ENCODE assay signal across 19 cellular contexts in genomic region chr22:20582520-20583361, GRCh38.
DNase-seq lines count a peak whose midpoint lies in the region; ATAC-seq and TF ChIP-seq lines count a peak whose summit lies in the region.
"Had no signal": no experiment of that assay in that cellular context is flagged by ENCODE, and none has a peak within 500 bp of the region (broad histone marks: within the 10 kb centered on the region; RNA-seq: fewer than 3 reads in every experiment).

No MANE protein-coding gene starts in this region.

- no peak for TF ChIP-seq POLR2A in body of pancreas (IDR thresholded peaks at IDR 0.05)

- no peak overlapping the region for H2BK12ac ChIP-seq in H9 (ENCODE audit: insufficient read length, low read depth, low read length)
- no peak overlapping the region for H2BK12ac ChIP-seq in neuronal stem cell (ENCODE audit: low read length)

- TF ChIP-seq CTCF in H9 (conservative IDR thresholded peaks at IDR 0.05), result no peak
- no peak for TF ChIP-seq CTCF in chondrocyte (IDR thresholded peaks at IDR 0.05)
- no peak for TF ChIP-seq CTCF in body of pancreas (IDR thresholded peaks at IDR 0.05)

- no peaks in the 10 kb centered on the region for H3K27me3 Mint-ChIP-seq in H9 (ENCODE audit: low read depth)
- no peaks in the 10 kb centered on the region for H3K27me3 Mint-ChIP-seq in chondrocyte (ENCODE audit: low read depth)
- H3K27me3 Mint-ChIP-seq: CD4-positive, CD25-positive, alpha-beta regulatory T cell had no signal

- no peaks in the 10 kb centered on the region for H3K23me2 ChIP-seq in H9 (ENCODE audit: insufficient read length, low read depth, low read length, poor library complexity, severe bottlenecking)

- H3K27ac Mint-ChIP-seq in H9 (no peak overlapping the region; a peak in 1 of 7 replicates), chondrocyte (ENCODE audit: unreplicated experiment) (no peak overlapping the region)
- H3K27ac Mint-ChIP-seq: HFFc6 had no signal

- H3K36me3 ChIP-seq in neuronal stem cell (replicated peaks in 1 of 2; ENCODE audit: control insufficient read depth in 2 of 2, insufficient read depth in 2 of 2, low read length in 2 of 2) (peaks cover 60 to 96% of the 10 kb centered on the region in 2 donors), body of pancreas (replicated peaks in 1 of 2; ENCODE audit: insufficient read depth in 1 of 2, low read depth in 2 of 2) (peaks cover 19 to 32% of the 10 kb centered on the region in 2 donors)

- no peak for ATAC-seq in body of pancreas
- no peak for ATAC-seq in GM21381 (IDR thresholded peaks at IDR 0.05; ENCODE audit: unreplicated experiment)
- ATAC-seq: GM12878 had no signal

- H3K4me1 ChIP-seq in H9 (ENCODE audit: insufficient read depth, low read length) (no peaks in the 10 kb centered on the region), neuronal stem cell (ENCODE audit: control insufficient read depth in 2 of 2, insufficient read depth in 1 of 2, low read depth in 1 of 2, low read length in 2 of 2) (no peaks in the 10 kb centered on the region), body of pancreas (no peaks in the 10 kb centered on the region)
- H3K4me1 ChIP-seq: BE2C, Caco-2 had no signal

- intact Hi-C loops in body of pancreas (cut with DNase I), result no loop called here
- intact Hi-C loops in posterior vena cava (cut with DNase I), result no loop called here

- H4K8ac ChIP-seq in H9 (replicated peaks; ENCODE audit: insufficient read length, low read depth, low read length) (no peak overlapping the region), neuronal stem cell (ENCODE audit: low read depth, low read length) (no peak overlapping the region)

- H3K79me1 ChIP-seq in H9 (ENCODE audit: insufficient read depth, low read depth, low read length, poor library complexity, severe bottlenecking), result no peaks in the 10 kb centered on the region
- peaks cover 5% of the 10 kb centered on the region for H3K79me1 ChIP-seq in neuronal stem cell (ENCODE audit: low read depth, low read length)

- H3K18ac ChIP-seq in H9 (ENCODE audit: insufficient read length, low read depth, low read length), result no peak overlapping the region
- no peak overlapping the region for H3K18ac ChIP-seq in neuronal stem cell (ENCODE audit: low read length)

- DNase-seq in activated naive CD4-positive, alpha-beta T cell treated with anti-CD3 and anti-CD28 coated beads, Interleukin-2, amount 50 U/mL, for 16 hours, result peak; percentile 9
- DNase-seq in activated naive CD4-positive, alpha-beta T cell (lab: John Stamatoyannopoulos, UW), result no peak
- DNase-seq in H9 (peak; percentile 26), chondrocyte (ENCODE audit: low spot score) (peak; percentile 90), neuronal stem cell (ENCODE audit: low spot score) (no peak), body of pancreas (no peak), posterior vena cava (ENCODE audit: low spot score) (no peak)
- DNase-seq: BE2C; CD4-positive, CD25-positive, alpha-beta regulatory T cell; EL; HFFc6; NCI-H1417; NCI-H187; NCI-H2107; NCI-H510A; NCI-H774 had no signal

- H4K91ac ChIP-seq in H9 (ENCODE audit: insufficient read length, low read depth, low read length), result no peak overlapping the region
- H4K91ac ChIP-seq in neuronal stem cell (ENCODE audit: low read depth, low read length, poor library complexity), result no peak overlapping the region

- H3K9me3 Mint-ChIP-seq in H9 (no peaks in the 10 kb centered on the region), chondrocyte (ENCODE audit: low read depth) (no peaks in the 10 kb centered on the region)
- H3K9me3 Mint-ChIP-seq: CD4-positive, CD25-positive, alpha-beta regulatory T cell; HFFc6 had no signal

- H2BK120ac ChIP-seq in H9 (ENCODE audit: low read depth, low read length, poor library complexity, severe bottlenecking), result no peak overlapping the region
- peak overlapping the region; percentile 47 for H2BK120ac ChIP-seq in neuronal stem cell (ENCODE audit: low read depth, low read length)

- H3K36me3 Mint-ChIP-seq in H9 (ENCODE audit: insufficient read depth in 1 of 3, low read depth in 3 of 3) (peaks cover 4 to 48% (median 30%) of the 10 kb centered on the region in 3 experiments; a peak in 6 of 7 replicates), chondrocyte (ENCODE audit: low read depth) (peaks cover 25% of the 10 kb centered on the region)

- peaks cover 6 to 19% of the 10 kb centered on the region in 2 experiments for H3K4me1 Mint-ChIP-seq in H9
- H3K4me1 Mint-ChIP-seq in chondrocyte (ENCODE audit: low read depth), result peaks cover 5% of the 10 kb centered on the region

- no peak overlapping the region for H3K27ac ChIP-seq in H9 (ENCODE audit: insufficient read length, low read depth, low read length)
- H3K27ac ChIP-seq in neuronal stem cell (replicated peaks; ENCODE audit: low read length), result no peak overlapping the region
- no peak overlapping the region for H3K27ac ChIP-seq in body of pancreas

- H3K9me3 ChIP-seq in H9 (ENCODE audit: control insufficient read depth, low read depth, low read length) (no peaks in the 10 kb centered on the region), neuronal stem cell (replicated peaks in 1 of 2; ENCODE audit: control insufficient read depth in 2 of 2, insufficient read depth in 1 of 2, low read depth in 1 of 2, low read length in 2 of 2) (no peaks in the 10 kb centered on the region), body of pancreas (no peaks in the 10 kb centered on the region)
- H3K9me3 ChIP-seq: BE2C, Caco-2 had no signal

- H3K4ac ChIP-seq in H9 (ENCODE audit: low read depth, low read length) (no peak overlapping the region), neuronal stem cell (ENCODE audit: low read length) (no peak overlapping the region)

- H2AK5ac ChIP-seq in H9 (ENCODE audit: insufficient read length, low read length) (no peak overlapping the region), neuronal stem cell (ENCODE audit: low read depth, low read length) (no peak overlapping the region)

- H3T11ph ChIP-seq in H9 (ENCODE audit: low read length), result no peak overlapping the region

- WGBS in H9 (ENCODE audit: extremely low coverage, insufficient read length, low lambda C conversion rate), result no CpG with 5 or more reads among the region's 33 CpGs
- no CpG with 5 or more reads among the region's 33 CpGs for WGBS in neuronal stem cell (ENCODE audit: extremely low coverage in 2 of 2, insufficient read length in 2 of 2, insufficient replicate concordance in 1 of 2), 2 donors
- 94 to 96% methylated on average over 15 to 21 of the region's 33 CpGs for WGBS in body of pancreas, 2 donors

- no peak overlapping the region for H2AFZ ChIP-seq in H9 (ENCODE audit: low read length)
- H2AFZ ChIP-seq in neuronal stem cell (ENCODE audit: low read length), result no peak overlapping the region

- no peak overlapping the region for H2BK5ac ChIP-seq in H9 (ENCODE audit: insufficient read length, low read length)
- H2BK5ac ChIP-seq in neuronal stem cell (ENCODE audit: low read length), result no peak overlapping the region

- H4K20me1 ChIP-seq in H9 (ENCODE audit: control insufficient read depth, insufficient read depth, insufficient read length), result peaks cover 2% of the 10 kb centered on the region

- H3K14ac ChIP-seq in H9 (ENCODE audit: insufficient read depth, low read length) (no peak overlapping the region), neuronal stem cell (ENCODE audit: low read length) (peak overlapping the region; percentile 17)

- H4K5ac ChIP-seq in H9 (ENCODE audit: insufficient read length, low read depth, low read length), result no peak overlapping the region

- H3K9ac ChIP-seq in H9 (ENCODE audit: extremely low read depth, insufficient read length, low read length), result no peak overlapping the region
- peak overlapping the region; percentile 44 for H3K9ac ChIP-seq in neuronal stem cell (ENCODE audit: low read depth, low read length, poor library complexity)

- H3K4me3 Mint-ChIP-seq in H9, result no peak overlapping the region
- no peak overlapping the region for H3K4me3 Mint-ChIP-seq in chondrocyte (ENCODE audit: unreplicated experiment)
- H3K4me3 Mint-ChIP-seq: HFFc6 had no signal

- H3K4me3 ChIP-seq in neuronal stem cell (ENCODE audit: low read length in 2 of 2) (no peak overlapping the region), body of pancreas (no peak overlapping the region)
- H3K4me3 ChIP-seq: GM12878 had no signal

- H2BK20ac ChIP-seq in H9 (ENCODE audit: low read depth, low read length, poor library complexity, severe bottlenecking), result no peak overlapping the region

- H3K79me2 ChIP-seq in H9 (ENCODE audit: insufficient read depth, low read length), result no peaks in the 10 kb centered on the region

- no peak overlapping the region for H3K4me2 ChIP-seq in H9 (ENCODE audit: insufficient read depth, insufficient read length, low read length)
- no peak overlapping the region for H3K4me2 ChIP-seq in neuronal stem cell (ENCODE audit: insufficient read depth, low read length, poor library complexity, severe bottlenecking)

- H3K27me3 ChIP-seq in H9 (ENCODE audit: insufficient read depth, low read length) (no peaks in the 10 kb centered on the region), neuronal stem cell (ENCODE audit: control insufficient read depth in 3 of 3, insufficient read depth in 3 of 3, low read depth in 1 of 3, low read length in 3 of 3) (no peaks in the 10 kb centered on the region), body of pancreas (no peaks in the 10 kb centered on the region)
- H3K27me3 ChIP-seq: BE2C had no signal

- H3K56ac ChIP-seq in H9 (ENCODE audit: insufficient read length, low read depth, low read length), result no peak overlapping the region

- no peak overlapping the region for H2BK15ac ChIP-seq in H9 (ENCODE audit: low read depth, low read length)
- H2BK15ac ChIP-seq in neuronal stem cell (ENCODE audit: low read length), result no peak overlapping the region

- H3K23ac ChIP-seq in H9 (ENCODE audit: insufficient read length, low read depth, low read length) (no peak overlapping the region), neuronal stem cell (ENCODE audit: low read depth, low read length, poor library complexity) (peak overlapping the region; percentile 91)

Comparison
In these comparisons a context has a peak if more than half of its experiments do, and no peak if none do; other contexts are left out.
1. DNase-seq: peak in activated naive CD4-positive, alpha-beta T cell treated with anti-CD3 and anti-CD28 coated beads, Interleukin-2, amount 50 U/mL, for 16 hours (single experiment), H9 (single experiment) and chondrocyte (single experiment); none in activated naive CD4-positive, alpha-beta T cell (0 of 4), neuronal stem cell (single experiment), body of pancreas (0 of 4) and posterior vena cava (single experiment).